15 cellular contexts compared by ENCODE assay signal in the genomic region with DNA sequence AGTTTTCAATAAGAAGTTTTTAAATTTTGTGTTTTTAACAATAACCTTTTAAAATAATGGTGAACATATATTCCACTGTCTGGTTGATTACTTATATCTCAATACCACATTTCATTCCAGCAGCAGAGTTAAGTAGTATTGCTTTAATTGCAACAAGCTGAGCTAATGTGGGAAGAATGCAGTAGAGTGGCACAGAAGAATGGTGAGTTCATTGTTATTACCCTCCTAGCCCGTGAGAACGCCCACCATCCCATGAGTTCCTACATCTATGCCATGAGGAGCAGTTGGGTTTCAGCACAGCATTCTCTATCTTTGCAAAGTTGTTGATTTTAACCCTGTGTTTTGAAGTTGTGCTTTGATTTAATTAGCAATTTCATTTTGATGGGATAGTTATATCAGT. TPM values are rescaled to one million over a fixed set of nuclear protein-coding genes. Genes with fewer than 3 reads are reported as not detected.
DNase-seq lines count a peak whose midpoint lies in the region; ATAC-seq and TF ChIP-seq lines count a peak whose summit lies in the region.
"Had no signal": no experiment of that assay in that cellular context is flagged by ENCODE, and none has a peak within 500 bp of the region (broad histone marks: within the 10 kb centered on the region; RNA-seq: fewer than 3 reads in every experiment).

No MANE protein-coding gene starts in this region.

- WGBS in SK-N-SH (ENCODE audit: low lambda C conversion rate): 49% methylated on average over 2 of the region's 2 CpGs
- 46% methylated on average over 2 of the region's 2 CpGs for WGBS in smooth muscle cell (ENCODE audit: low lambda C conversion rate)

- ATAC-seq in SK-N-SH treated with all-trans-retinoic acid at 6 μM for 48 hours: peak; percentile 80

- no peak overlapping the region for H3K27ac Mint-ChIP-seq in CD4-positive, alpha-beta memory T cell
- H3K27ac Mint-ChIP-seq: neural progenitor cell, type B pancreatic cell had no signal

- H3K27me3 Mint-ChIP-seq in CD4-positive, alpha-beta memory T cell: peaks cover 5% of the 10 kb centered on the region in 2 donors

- H3K36me3 ChIP-seq in SK-N-SH (replicated peaks in 1 of 2; ENCODE audit: control insufficient read depth in 1 of 2, insufficient read depth in 2 of 2, low read length in 1 of 2): no peaks in the 10 kb centered on the region
- no peaks in the 10 kb centered on the region for H3K36me3 ChIP-seq in smooth muscle cell (ENCODE audit: low read depth)
- no peaks in the 10 kb centered on the region for H3K36me3 ChIP-seq in CD4-positive, alpha-beta memory T cell (ENCODE audit: insufficient read depth, low read length)
- H3K36me3 ChIP-seq: adrenal gland, neural progenitor cell, Peyer's patch had no signal

- H3K4me1 Mint-ChIP-seq in CD4-positive, alpha-beta memory T cell: no peaks in the 10 kb centered on the region
- H3K4me1 Mint-ChIP-seq: neural progenitor cell had no signal

- no peak overlapping the region for H3K4me2 ChIP-seq in SK-N-SH
- H3K4me2 ChIP-seq in smooth muscle cell: peak overlapping the region; percentile 14
- H3K4me2 ChIP-seq: neural progenitor cell had no signal

- H3F3A ChIP-seq in SK-N-SH (replicated peaks; ENCODE audit: insufficient read depth) (no peaks in the 10 kb centered on the region), smooth muscle cell (ENCODE audit: low read depth) (no peaks in the 10 kb centered on the region)

- H3K9ac ChIP-seq in SK-N-SH (no peak overlapping the region), smooth muscle cell (ENCODE audit: low read depth) (no peak overlapping the region)
- H3K9ac ChIP-seq: neural progenitor cell had no signal

- no peaks in the 10 kb centered on the region for H3K9me3 ChIP-seq in SK-N-SH
- H3K9me3 ChIP-seq in smooth muscle cell (replicated peaks; ENCODE audit: low read depth): no peaks in the 10 kb centered on the region
- no peaks in the 10 kb centered on the region for H3K9me3 ChIP-seq in CD4-positive, alpha-beta memory T cell (ENCODE audit: control insufficient read depth in 1 of 2, low read length in 2 of 2)
- H3K9me3 ChIP-seq: adrenal gland, Peyer's patch had no signal

- H3K4me3 Mint-ChIP-seq in CD4-positive, alpha-beta memory T cell: no peak overlapping the region
- H3K4me3 Mint-ChIP-seq: neural progenitor cell, type B pancreatic cell had no signal

- intact Hi-C loops in CD4-positive, alpha-beta memory T cell (cut with micrococcal nuclease): no loop called here

- no peaks in the 10 kb centered on the region for H4K20me1 ChIP-seq in SK-N-SH (ENCODE audit: insufficient read depth)
- H4K20me1 ChIP-seq in smooth muscle cell (ENCODE audit: low read depth): no peaks in the 10 kb centered on the region

- no peak for DNase-seq in SK-N-SH
- peak; percentile 53 for DNase-seq in SW480 (ENCODE audit: low spot score)
- peak; percentile 35 for DNase-seq in fibroblast of villous mesenchyme (ENCODE audit: low read depth)
- DNase-seq in smooth muscle cell (lab: John Stamatoyannopoulos, UW; ENCODE audit: unreplicated experiment): no peak
- DNase-seq in CD4-positive, alpha-beta memory T cell: no peak
- DNase-seq in GM19240 (ENCODE audit: insufficient read length, low spot score): no peak
- no peak for DNase-seq in substantia nigra (lab: John Stamatoyannopoulos, UW)
- DNase-seq: MM.1S, NCI-H2227 treated with DMSO at 0.1 percent for 48 hours, Peyer's patch had no signal

- H3K4me1 ChIP-seq in SK-N-SH (ENCODE audit: control insufficient read depth in 1 of 2, insufficient read depth in 2 of 2, low read depth in 1 of 2, low read length in 1 of 2) (peaks cover 0 to 6% of the 10 kb centered on the region in 2 experiments; a peak in 2 of 4 replicates), smooth muscle cell (ENCODE audit: low read depth) (no peaks in the 10 kb centered on the region)
- no peaks in the 10 kb centered on the region for H3K4me1 ChIP-seq in CD4-positive, alpha-beta memory T cell (ENCODE audit: insufficient read depth, low read length)
- H3K4me1 ChIP-seq: adrenal gland, neural progenitor cell had no signal

- POLR2A ChIA-PET in SK-N-SH (lab: Yijun Ruan, JAX): no interaction called here
- POLR2A ChIA-PET in CD4-positive, alpha-beta memory T cell (lab: Charles Lee; ENCODE audit: partially characterized antibody): no interaction called here

- H3K27me3 ChIP-seq in SK-N-SH (ENCODE audit: insufficient read depth) (no peaks in the 10 kb centered on the region), smooth muscle cell (ENCODE audit: low read depth) (no peaks in the 10 kb centered on the region)
- H3K27me3 ChIP-seq in CD4-positive, alpha-beta memory T cell (ENCODE audit: insufficient read depth, low read length): no peaks in the 10 kb centered on the region
- H3K27me3 ChIP-seq: adrenal gland, neural progenitor cell, Peyer's patch had no signal

- TF ChIP-seq CTCF in SK-N-SH (IDR thresholded peaks at IDR 0.05): no peak
- no peak for TF ChIP-seq CTCF in fibroblast of villous mesenchyme (IDR thresholded peaks at IDR 0.05; ENCODE audit: insufficient read depth, low read depth, low read length)
- TF ChIP-seq CTCF in smooth muscle cell (IDR thresholded peaks at IDR 0.05; ENCODE audit: borderline replicate concordance, insufficient read depth, poor library complexity, severe bottlenecking): no peak

- H3K9me2 ChIP-seq in SK-N-SH: no peaks in the 10 kb centered on the region

- H2AFZ ChIP-seq in SK-N-SH (ENCODE audit: low read depth) (no peak overlapping the region), smooth muscle cell (ENCODE audit: low read depth) (no peak overlapping the region)
- H2AFZ ChIP-seq: neural progenitor cell had no signal

- H3K79me2 ChIP-seq in SK-N-SH (ENCODE audit: insufficient read depth) (no peaks in the 10 kb centered on the region), smooth muscle cell (ENCODE audit: low read depth) (no peaks in the 10 kb centered on the region)

- H3K9me3 Mint-ChIP-seq in CD4-positive, alpha-beta memory T cell: no peaks in the 10 kb centered on the region
- H3K9me3 Mint-ChIP-seq: neural progenitor cell, type B pancreatic cell had no signal

- H3K27ac ChIP-seq in SK-N-SH (ENCODE audit: low read depth in 2 of 2, low read length in 1 of 2): peak overlapping the region in 1 of 2 experiments; percentile 45; a peak in 2 of 4 replicates
- peak overlapping the region; percentile 65 for H3K27ac ChIP-seq in smooth muscle cell (ENCODE audit: low read depth)
- no peak overlapping the region for H3K27ac ChIP-seq in CD4-positive, alpha-beta memory T cell (ENCODE audit: low read depth, low read length)
- no peak overlapping the region for H3K27ac ChIP-seq in substantia nigra (ENCODE audit: low read depth, low read length, poor library complexity, severe bottlenecking)
- H3K27ac ChIP-seq: adrenal gland, neural progenitor cell, Peyer's patch had no signal

- no peak for TF ChIP-seq EP300 in SK-N-SH (IDR thresholded peaks at IDR 0.05; ENCODE audit: borderline replicate concordance in 1 of 2, low read depth in 1 of 2, low read length in 1 of 2)

- no peak for TF ChIP-seq RAD21 in SK-N-SH (IDR thresholded peaks at IDR 0.05; ENCODE audit: low read length)

- H3K4me3 ChIP-seq in SK-N-SH (ENCODE audit: low read depth in 2 of 2, low read length in 1 of 2) (no peak overlapping the region), fibroblast of villous mesenchyme (ENCODE audit: low read depth, low read length) (no peak overlapping the region), smooth muscle cell (no peak overlapping the region)
- H3K4me3 ChIP-seq in CD4-positive, alpha-beta memory T cell (ENCODE audit: low read length in 2 of 2): no peak overlapping the region
- H3K4me3 ChIP-seq: adrenal gland, neural progenitor cell, Peyer's patch had no signal

- H3K36me3 Mint-ChIP-seq in CD4-positive, alpha-beta memory T cell: no peaks in the 10 kb centered on the region
- H3K36me3 Mint-ChIP-seq: neural progenitor cell, type B pancreatic cell had no signal

- CTCF ChIA-PET in SK-N-SH (lab: Yijun Ruan, JAX): interaction anchor here (0.6 to 5.1 kb wide), 4 partner anchors 8 to 970 kb away, joined by 3 to 19 read pairs (median 4); no protein-coding TSS in a partner anchor
- CTCF ChIA-PET in CD4-positive, alpha-beta memory T cell (lab: Charles Lee; ENCODE audit: partially characterized antibody): interaction anchor here (1.6 kb wide), 1 partner anchor 11 kb away, joined by 5 read pairs; no protein-coding TSS in a partner anchor

TF ChIP-seq in SK-N-SH treated with all-trans-retinoic acid at 6 μM for 48 hours, 23 proteins besides CTCF, POLR2A, EP300 and RAD21 (continues in another document):
- TF ChIP-seq ISL1 (CRISPR knock-in tag; IDR thresholded peaks at IDR 0.05) (no peak; the same call in 1 of the 2 replicates), ZNF70 (CRISPR knock-in tag; IDR thresholded peaks at IDR 0.05) (no peak), OSR1 (CRISPR knock-in tag; IDR thresholded peaks at IDR 0.05) (no peak)

TF ChIP-seq in SK-N-SH, 30 proteins besides CTCF, POLR2A, EP300 and RAD21:
- no peak for TF ChIP-seq NFIC (IDR thresholded peaks at IDR 0.05; ENCODE audit: borderline replicate concordance)
- TF ChIP-seq TAF1 (IDR thresholded peaks at IDR 0.05; ENCODE audit: borderline replicate concordance, low read depth, low read length): no peak

RNA-seq across cellular contexts. Expression of a gene that starts 17.8 kb away (rescaled TPM):
- polyA plus RNA-seq in SK-N-SH (2012; rRNA removed) (0.16 and 0.18 TPM in 2 replicates), smooth muscle cell (4.2 TPM in 1 of 2 replicates, not detected in the other)
- 0.05 TPM in 2 replicates for polyA plus RNA-seq in SK-N-SH (2012; cell fraction: cytosol; rRNA removed)
- 1.3 and 1.4 TPM in 2 replicates for polyA plus RNA-seq in SK-N-SH (2012; cell fraction: nucleus; rRNA removed)
- total RNA-seq in fibroblast of villous mesenchyme (0.86 and 0.97 TPM in 2 replicates), smooth muscle cell (not detected in 2 replicates)
- total RNA-seq in CD4-positive, alpha-beta memory T cell: not detected
- polyA plus RNA-seq in CD4-positive, alpha-beta memory T cell: not detected
- total RNA-seq: G401 had no signal

Comparison
In these comparisons a context has a peak if more than half of its experiments do, and no peak if none do; other contexts are left out.
1. DNase-seq: peak in SW480 (single experiment) and fibroblast of villous mesenchyme (single experiment); none in SK-N-SH (single experiment), smooth muscle cell (single experiment), CD4-positive, alpha-beta memory T cell (0 of 5), GM19240 (single experiment) and substantia nigra (0 of 49).